In genomic region chr6:3372184-3372846, GRCh38 we compare ENCODE assay signal across 1 cellular context.
TF ChIP-seq lines count a peak whose summit lies in the region.

No MANE protein-coding gene starts in this region.

TF ChIP-seq in HepG2, 621 proteins besides CTCF, POLR2A, EP300 and RAD21 (continued from another document and continues in another):
- TF ChIP-seq ZNF318 (CRISPR knock-in tag; IDR thresholded peaks at IDR 0.05) (no peak), NR1H2 (CRISPR knock-in tag; IDR thresholded peaks at IDR 0.05; ENCODE audit: borderline replicate concordance, low read depth) (0 out of 2 replicates have a peak, but pooled peaks have one; percentile 14), ZXDC (CRISPR knock-in tag; IDR thresholded peaks at IDR 0.05) (no peak), SP1 (IDR thresholded peaks at IDR 0.05) (no peak), SP1 (CRISPR knock-in tag; IDR thresholded peaks at IDR 0.05) (no peak), PATZ1 (CRISPR knock-in tag; IDR thresholded peaks at IDR 0.05) (peak; percentile 29; the same call in 1 of the 2 replicates), FOSL2 (CRISPR knock-in tag; IDR thresholded peaks at IDR 0.05) (no peak), ZNF691 (CRISPR knock-in tag; IDR thresholded peaks at IDR 0.05; ENCODE audit: borderline replicate concordance, low read depth) (no peak), HHEX (CRISPR knock-in tag; IDR thresholded peaks at IDR 0.05) (no peak), FOXP1 (IDR thresholded peaks at IDR 0.05) (no peak), FOXP1 (CRISPR knock-in tag; IDR thresholded peaks at IDR 0.05) (no peak), SALL1 (CRISPR knock-in tag; IDR thresholded peaks at IDR 0.05) (0 out of 2 replicates have a peak, but pooled peaks have one; percentile 32), ZNF136 (CRISPR knock-in tag; IDR thresholded peaks at IDR 0.05; ENCODE audit: low read depth) (no peak), ZNF710 (CRISPR knock-in tag; IDR thresholded peaks at IDR 0.05; ENCODE audit: borderline replicate concordance) (no peak), ZSCAN25 (CRISPR knock-in tag; IDR thresholded peaks at IDR 0.05) (no peak), ATF5 (CRISPR knock-in tag; IDR thresholded peaks at IDR 0.05; ENCODE audit: low read depth) (no peak), MIER2 (CRISPR knock-in tag; IDR thresholded peaks at IDR 0.05) (no peak), ZNF574 (CRISPR knock-in tag; IDR thresholded peaks at IDR 0.05) (no peak), JDP2 (CRISPR knock-in tag; IDR thresholded peaks at IDR 0.05; ENCODE audit: borderline replicate concordance) (no peak), LCORL (IDR thresholded peaks at IDR 0.05) (no peak), LCORL (CRISPR knock-in tag; IDR thresholded peaks at IDR 0.05) (no peak), TOE1 (CRISPR knock-in tag; IDR thresholded peaks at IDR 0.05) (no peak), RARA (CRISPR knock-in tag; IDR thresholded peaks at IDR 0.05) (no peak), MAFG (CRISPR knock-in tag; IDR thresholded peaks at IDR 0.05) (no peak), ZNF138 (CRISPR knock-in tag; IDR thresholded peaks at IDR 0.05; ENCODE audit: low read depth) (no peak), CAMTA2 (CRISPR knock-in tag; IDR thresholded peaks at IDR 0.05; ENCODE audit: borderline replicate concordance) (no peak), CREB1 (IDR thresholded peaks at IDR 0.05) (no peak), CREB1 (CRISPR knock-in tag; IDR thresholded peaks at IDR 0.05) (no peak), MEF2D (CRISPR knock-in tag; IDR thresholded peaks at IDR 0.05) (no peak), MTA3 (CRISPR knock-in tag; IDR thresholded peaks at IDR 0.05) (no peak), SAP130 (CRISPR knock-in tag; IDR thresholded peaks at IDR 0.05; ENCODE audit: low read depth) (0 out of 2 replicates have a peak, but pooled peaks have one; percentile 9), IKZF1 (IDR thresholded peaks at IDR 0.05) (no peak), ZNF281 (CRISPR knock-in tag; IDR thresholded peaks at IDR 0.05; ENCODE audit: borderline replicate concordance) (peak; percentile 70), RXRA (CRISPR knock-in tag; IDR thresholded peaks at IDR 0.05) (0 out of 2 replicates have a peak, but pooled peaks have one; percentile 17), ATF3 (CRISPR knock-in tag; IDR thresholded peaks at IDR 0.05) (0 out of 2 replicates have a peak, but pooled peaks have one; percentile 26), ZNF354B (CRISPR knock-in tag; IDR thresholded peaks at IDR 0.05) (no peak), RBFOX2 (IDR thresholded peaks at IDR 0.05; ENCODE audit: low read depth, low read length) (0 out of 2 replicates have a peak, but pooled peaks have one; percentile 15), MIXL1 (CRISPR knock-in tag; IDR thresholded peaks at IDR 0.05) (no peak)
